In genomic region chr11:117453886-117454563, GRCh38 we compare ENCODE assay signal across 18 cellular contexts.
DNase-seq lines count a peak whose midpoint lies in the region; ATAC-seq, FAIRE-seq and TF ChIP-seq lines count a peak whose summit lies in the region.
"Had no signal": no experiment of that assay in that cellular context is flagged by ENCODE, and none has a peak within 500 bp of the region (broad histone marks: within the 10 kb centered on the region; RNA-seq: fewer than 3 reads in every experiment).

No MANE protein-coding gene starts in this region.

- no peaks in the 10 kb centered on the region for H3K79me2 ChIP-seq in SK-N-SH (ENCODE audit: insufficient read depth)

- H3K9me2 ChIP-seq in SK-N-SH = no peaks in the 10 kb centered on the region

- POLR2A ChIA-PET in SK-N-SH (lab: Yijun Ruan, JAX) = interaction anchor here (1.1 kb wide), 1 partner anchor 36 kb away, joined by 3 read pairs; no protein-coding TSS in a partner anchor

- peak; percentile 58 for FAIRE-seq in D721Med (lab: Jason Lieb, UNC)
- FAIRE-seq in GM12892 (lab: Jason Lieb, UNC) = peak; percentile 24
- FAIRE-seq: A549, G401.6, GM19239 had no signal

- H3F3A ChIP-seq in SK-N-SH (replicated peaks; ENCODE audit: insufficient read depth) = no peaks in the 10 kb centered on the region

- H3K36me3 ChIP-seq in SK-N-SH (replicated peaks in 1 of 2; ENCODE audit: control insufficient read depth in 1 of 2, insufficient read depth in 2 of 2, low read length in 1 of 2) = no peaks in the 10 kb centered on the region
- H3K36me3 ChIP-seq: BLaER1 treated with 17β-estradiol and CSF1 and Interleukin-3, amounts not matched to agents 10 nM and 100 nM had no signal

- no peaks in the 10 kb centered on the region for H3K27me3 ChIP-seq in SK-N-SH (ENCODE audit: insufficient read depth)
- H3K27me3 ChIP-seq: BLaER1 treated with 17β-estradiol and CSF1 and Interleukin-3, amounts not matched to agents 10 nM and 100 nM had no signal

- TF ChIP-seq CTCF in SK-N-SH (IDR thresholded peaks at IDR 0.05) (no peak), D721Med (IDR thresholded peaks at IDR 0.05; ENCODE audit: insufficient read depth, missing control alignments) (no peak)

- H3K4me3 ChIP-seq in SK-N-SH (ENCODE audit: low read depth in 2 of 2, low read length in 1 of 2) = no peak overlapping the region
- H3K4me3 ChIP-seq: A549; BLaER1 treated with 17β-estradiol and CSF1 and Interleukin-3, amounts not matched to agents 10 nM and 100 nM had no signal

- peak overlapping the region in 1 of 2 experiments; percentile 64; a peak in 2 of 4 replicates for H3K27ac ChIP-seq in SK-N-SH (ENCODE audit: low read depth in 2 of 2, low read length in 1 of 2)
- H3K27ac ChIP-seq: 22Rv1; A549; BLaER1 treated with 17β-estradiol and CSF1 and Interleukin-3, amounts not matched to agents 10 nM and 100 nM; C4-2B had no signal

- no peak for ATAC-seq in SK-N-SH treated with all-trans-retinoic acid at 6 μM for 48 hours
- ATAC-seq in HG03196 (IDR thresholded peaks at IDR 0.05; ENCODE audit: unreplicated experiment) = no peak
- ATAC-seq: A549 had no signal

- TF ChIP-seq RAD21 in SK-N-SH (IDR thresholded peaks at IDR 0.05; ENCODE audit: low read length) = no peak

- H4K20me1 ChIP-seq in SK-N-SH (ENCODE audit: insufficient read depth) = no peaks in the 10 kb centered on the region
- H4K20me1 ChIP-seq: BLaER1 treated with 17β-estradiol and CSF1 and Interleukin-3, amounts not matched to agents 10 nM and 100 nM had no signal

- peaks cover 0 to 44% of the 10 kb centered on the region in 2 experiments; a peak in 1 of 4 replicates for H3K4me1 ChIP-seq in SK-N-SH (ENCODE audit: control insufficient read depth in 1 of 2, insufficient read depth in 2 of 2, low read depth in 1 of 2, low read length in 1 of 2)
- H3K4me1 ChIP-seq: A549; BLaER1 treated with 17β-estradiol and CSF1 and Interleukin-3, amounts not matched to agents 10 nM and 100 nM had no signal

- H3K4me2 ChIP-seq in SK-N-SH = no peak overlapping the region
- H3K4me2 ChIP-seq: A549; BLaER1 treated with 17β-estradiol and CSF1 and Interleukin-3, amounts not matched to agents 10 nM and 100 nM had no signal

- H3K9ac ChIP-seq in SK-N-SH = no peak overlapping the region
- H3K9ac ChIP-seq: BLaER1 treated with 17β-estradiol and CSF1 and Interleukin-3, amounts not matched to agents 10 nM and 100 nM had no signal

- no peak overlapping the region for H2AFZ ChIP-seq in SK-N-SH (ENCODE audit: low read depth)

- WGBS in SK-N-SH (ENCODE audit: low lambda C conversion rate) = 52% methylated on average over 6 of the region's 6 CpGs

- DNase-seq in SK-N-SH (no peak), D721Med (ENCODE audit: insufficient read length, low spot score) (no peak), GM12892 (ENCODE audit: insufficient read length) (no peak), NCI-H2196 (lab: John Stamatoyannopoulos, UW; ENCODE audit: unreplicated experiment) (no peak)
- DNase-seq: AML-193; CD4-positive, alpha-beta T cell; CD8-positive, alpha-beta memory T cell; COR-L47; DMS79 treated with DMSO at 0.1 percent for 48 hours; GF-D8 had no signal

- CTCF ChIA-PET in SK-N-SH (lab: Yijun Ruan, JAX) = interaction anchor here (1.3 to 3.9 kb wide), 3 partner anchors 10 to 355 kb away, joined by 4 to 18 read pairs (median 5); no protein-coding TSS in a partner anchor

- no peak for TF ChIP-seq POLR2A in GM12892 (IDR thresholded peaks at IDR 0.05; ENCODE audit: low read depth, low read length)

- H3K9me3 ChIP-seq in SK-N-SH = peaks cover 5% of the 10 kb centered on the region

- TF ChIP-seq EP300 in SK-N-SH (IDR thresholded peaks at IDR 0.05; ENCODE audit: borderline replicate concordance in 1 of 2, low read depth in 1 of 2, low read length in 1 of 2) = no peak

TF ChIP-seq in SK-N-SH treated with all-trans-retinoic acid at 6 μM for 48 hours, 23 proteins besides CTCF, POLR2A, EP300 and RAD21:
- TF ChIP-seq ZFP30 (CRISPR knock-in tag; IDR thresholded peaks at IDR 0.05) (peak; percentile 95), BACH2 (CRISPR knock-in tag; IDR thresholded peaks at IDR 0.05; ENCODE audit: borderline replicate concordance) (no peak), OSR1 (CRISPR knock-in tag; IDR thresholded peaks at IDR 0.05) (no peak), PPARA (CRISPR knock-in tag; IDR thresholded peaks at IDR 0.05; ENCODE audit: borderline replicate concordance) (no peak), TCF4 (CRISPR knock-in tag; IDR thresholded peaks at IDR 0.05; ENCODE audit: borderline replicate concordance) (no peak), ZC3H10 (CRISPR knock-in tag; IDR thresholded peaks at IDR 0.05) (no peak)

TF ChIP-seq in SK-N-SH, 30 proteins besides CTCF, POLR2A, EP300 and RAD21:
- TF ChIP-seq TCF12 (IDR thresholded peaks at IDR 0.05) (no peak), NRF1 (IDR thresholded peaks at IDR 0.05; ENCODE audit: low read depth, low read length) (no peak), FOSL2 (IDR thresholded peaks at IDR 0.05; ENCODE audit: borderline replicate concordance, low read depth) (no peak), FOXJ3 (CRISPR knock-in tag; IDR thresholded peaks at IDR 0.05) (no peak), PBX3 (IDR thresholded peaks at IDR 0.05) (no peak), USF2 (IDR thresholded peaks at IDR 0.05; ENCODE audit: borderline replicate concordance, low read depth, low read length) (no peak), GABPA (IDR thresholded peaks at IDR 0.05; ENCODE audit: low read depth) (no peak), EZH2phosphoT487 (IDR thresholded peaks at IDR 0.05; ENCODE audit: borderline replicate concordance, low read depth) (no peak), SMC3 (IDR thresholded peaks at IDR 0.05; ENCODE audit: low read depth, low read length) (no peak), MEF2A (IDR thresholded peaks at IDR 0.05; ENCODE audit: borderline replicate concordance, low read depth) (no peak), ZBTB33 (IDR thresholded peaks at IDR 0.05; ENCODE audit: borderline replicate concordance, low read depth) (no peak), RFX5 (IDR thresholded peaks at IDR 0.05; ENCODE audit: low read length) (no peak), CHD2 (IDR thresholded peaks at IDR 0.05; ENCODE audit: low read length, partially characterized antibody) (no peak), TEAD4 (IDR thresholded peaks at IDR 0.05; ENCODE audit: borderline replicate concordance, insufficient read depth) (no peak), FOXM1 (IDR thresholded peaks at IDR 0.05; ENCODE audit: low read depth) (no peak), MAX (IDR thresholded peaks at IDR 0.05; ENCODE audit: low read depth) (no peak), ELF1 (IDR thresholded peaks at IDR 0.05) (no peak), NFIC (IDR thresholded peaks at IDR 0.05; ENCODE audit: borderline replicate concordance) (no peak), JUND (IDR thresholded peaks at IDR 0.05) (no peak), POLR2AphosphoS5 (IDR thresholded peaks at IDR 0.05; ENCODE audit: low read depth, low read length) (no peak)
